In the genomic region with DNA sequence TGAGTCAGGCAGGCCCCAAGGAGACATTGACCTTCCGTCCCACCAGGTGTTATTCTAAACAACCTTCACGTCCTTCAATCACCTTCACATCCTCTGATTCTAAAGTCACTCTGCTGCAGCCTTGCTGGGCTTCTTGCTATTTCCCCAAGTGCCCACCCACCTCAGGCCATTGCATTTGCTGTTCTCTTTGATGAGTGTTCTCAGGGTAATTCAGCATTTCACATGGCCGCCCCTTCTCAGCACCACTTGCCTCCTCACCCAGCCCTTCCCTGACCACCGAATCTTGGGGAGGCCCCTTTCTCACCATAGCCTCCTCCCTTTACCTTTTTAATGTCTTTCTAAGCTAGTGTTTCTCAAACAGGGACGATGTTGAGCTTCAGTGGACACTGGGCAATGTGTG, we compare ENCODE assay signal across 22 cellular contexts. TPM values are rescaled to one million over a fixed set of nuclear protein-coding genes. Genes with fewer than 3 reads are reported as not detected.
"Had no signal": no experiment of that assay in that cellular context is flagged by ENCODE, and none has a peak within 500 bp of the region (broad histone marks: within the 10 kb centered on the region; RNA-seq: fewer than 3 reads in every experiment).

No MANE protein-coding gene starts in this region.

- ATAC-seq: activated CD4-positive, CD25-positive, alpha-beta regulatory T cell treated with anti-CD3 and anti-CD28 coated beads, Interleukin-2, amount 50 U/mL, for 24 hours; activated CD8-positive, alpha-beta T cell treated with anti-CD3 and anti-CD28 coated beads, Interleukin-2, amount 10 ng/mL, durations not matched to agents 7 days and 5 days; K562; PC-3 had no signal

- H3K27me3 ChIP-seq: brain microvascular endothelial cell had no signal

- H3K27me3 Mint-ChIP-seq: activated naive CD8-positive, alpha-beta T cell treated with anti-CD3 and anti-CD28 coated beads for 36 hours had no signal

- H3K4me3 ChIP-seq: K562 had no signal

- H3K4me3 Mint-ChIP-seq: activated CD8-positive, alpha-beta T cell treated with anti-CD3 and anti-CD28 coated beads, Interleukin-2, amount 10 ng/mL, durations not matched to agents 7 days and 5 days; activated naive CD8-positive, alpha-beta T cell treated with anti-CD3 and anti-CD28 coated beads for 36 hours; activated T-helper 1 cell treated with anti-CD3 and anti-CD28 coated beads, Interleukin-12 subunit alpha, Interleukin-12 subunit beta, Interleukin-2, Interleukin-4 antibody, amounts not matched to agents 30 ng/mL and 10 ng/mL and 1 ng/mL, durations not matched to agents 14 hours and 24 hours and 36 hours; T-helper 1 cell treated with Interleukin-12 subunit alpha and Interleukin-12 subunit beta and Interleukin-4 antibody, amounts not matched to agents 30 μg/mL and 1 μg/mL, for 36 hours had no signal

- H3K27ac Mint-ChIP-seq: activated CD8-positive, alpha-beta T cell treated with anti-CD3 and anti-CD28 coated beads, Interleukin-2, amount 10 ng/mL, durations not matched to agents 7 days and 5 days; activated naive CD8-positive, alpha-beta T cell treated with anti-CD3 and anti-CD28 coated beads for 36 hours; activated T-helper 1 cell treated with anti-CD3 and anti-CD28 coated beads, Interleukin-12 subunit alpha, Interleukin-12 subunit beta, Interleukin-2, Interleukin-4 antibody, amounts not matched to agents 30 ng/mL and 10 ng/mL and 1 ng/mL, durations not matched to agents 14 hours and 24 hours and 36 hours; T-helper 1 cell treated with Interleukin-12 subunit alpha and Interleukin-12 subunit beta and Interleukin-4 antibody, amounts not matched to agents 30 μg/mL and 1 μg/mL, for 36 hours had no signal

- FAIRE-seq: K562 had no signal

- DNase-seq: activated CD4-positive, alpha-beta T cell treated with anti-CD3 and anti-CD28 coated beads for 4 hours; activated CD8-positive, alpha-beta memory T cell treated with anti-CD3 and anti-CD28 coated beads, Interleukin-2, amount 50 U/mL, for 48 hours; activated CD8-positive, alpha-beta T cell treated with anti-CD3 and anti-CD28 coated beads, Interleukin-2, amount 10 ng/mL, durations not matched to agents 7 days and 5 days; activated effector memory CD4-positive, alpha-beta T cell treated with anti-CD3 and anti-CD28 coated beads, Interleukin-2, amount 50 U/mL, for 16 hours; activated naive CD4-positive, alpha-beta T cell treated with Interleukin-2 at 50 U/mL for 16 hours; activated naive CD8-positive, alpha-beta T cell treated with anti-CD3 and anti-CD28 coated beads for 36 hours; activated T-cell treated with anti-CD3 and anti-CD28 coated beads, Interleukin-2, amount 50 U/mL, for 1 hour; brain microvascular endothelial cell; Karpas-422; NCI-H1105 treated with DMSO at 0.1 percent for 48 hours; NCI-H1436 treated with DMSO at 0.1 percent for 48 hours; NCI-H187; NCI-H2081 treated with DMSO at 0.1 percent for 48 hours; NCI-H446; NCI-H524; PC-3; SHP77 treated with DMSO at 0.1 percent for 48 hours had no signal

- H3K27ac ChIP-seq: brain microvascular endothelial cell had no signal

RNA-seq across cellular contexts. Expression of a gene that starts 14.2 kb away (rescaled TPM):
- total RNA-seq: SK-MEL-5 had no signal
